In the genomic region with DNA sequence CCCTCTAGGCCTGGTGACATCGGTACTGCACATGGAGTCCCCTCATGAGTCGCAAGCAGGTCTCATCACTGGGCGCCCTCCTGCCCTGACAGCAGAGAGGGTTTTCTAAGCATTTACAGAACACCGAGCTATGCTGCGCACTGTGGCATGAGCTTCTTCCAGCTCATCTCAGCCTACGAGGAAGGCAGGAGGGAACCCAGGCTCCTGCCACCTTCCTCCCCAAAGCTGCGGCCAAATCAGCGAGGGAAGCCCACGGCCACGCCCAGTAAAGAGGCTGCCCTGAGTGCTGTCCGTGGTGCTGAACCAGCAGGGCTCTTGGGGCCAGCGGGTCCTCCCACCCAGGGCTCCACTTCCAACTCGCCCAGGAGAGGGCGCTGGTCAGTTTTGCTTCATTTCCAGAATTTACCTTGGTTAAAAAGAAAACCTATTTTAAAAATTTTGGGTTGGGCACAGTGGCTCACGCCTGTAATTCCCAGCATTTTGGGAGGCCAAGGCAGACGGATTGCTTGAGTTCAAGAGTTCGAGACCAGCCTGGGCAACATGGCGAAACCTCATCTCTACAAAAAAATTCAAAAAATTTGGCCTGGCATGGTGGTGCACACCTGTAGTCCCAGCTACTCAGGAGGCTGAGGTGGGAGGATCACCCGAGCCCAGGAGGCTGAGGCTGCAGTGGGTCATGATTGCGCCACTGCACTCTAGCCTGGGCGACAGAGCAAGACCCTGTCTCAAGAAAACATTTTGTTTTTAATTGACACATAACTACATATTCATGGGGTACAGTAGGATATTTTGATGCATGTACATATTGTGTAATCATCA, we compare ENCODE assay signal across 1 cellular context.
A peak's percentile ranks its signal among the peaks of the same experiment; 100 is the strongest.
TF ChIP-seq lines count a peak whose summit lies in the region.

No MANE protein-coding gene starts in this region.

TF ChIP-seq in HepG2, 621 proteins besides CTCF, POLR2A, EP300 and RAD21 (continued from another document):
- peak; percentile 80; the same call in 1 of the 2 replicates for TF ChIP-seq ZFP36L1 (CRISPR knock-in tag; IDR thresholded peaks at IDR 0.05)
- no peak for TF ChIP-seq FOXK2 (IDR thresholded peaks at IDR 0.05)
- no peak for TF ChIP-seq SP1 (IDR thresholded peaks at IDR 0.05)
- peak; percentile 69; the same call in 1 of the 2 replicates for TF ChIP-seq SP1 (CRISPR knock-in tag; IDR thresholded peaks at IDR 0.05)
- peak; percentile 95 for TF ChIP-seq ZSCAN21 (CRISPR knock-in tag; IDR thresholded peaks at IDR 0.05; ENCODE audit: borderline replicate concordance)
- peak; percentile 76; the same call in 1 of the 2 replicates for TF ChIP-seq ZNF616 (CRISPR knock-in tag; IDR thresholded peaks at IDR 0.05; ENCODE audit: low read depth)
- TF ChIP-seq ZFAT (CRISPR knock-in tag; conservative IDR thresholded peaks at IDR 0.05), result peak; percentile 83; the same call in 1 of the 2 replicates
- peak; percentile 92 for TF ChIP-seq ZNF780A (CRISPR knock-in tag; IDR thresholded peaks at IDR 0.05)
- 0 out of 2 replicates have a peak, but pooled peaks have one; percentile 39 for TF ChIP-seq NFE2L1 (CRISPR knock-in tag; IDR thresholded peaks at IDR 0.05; ENCODE audit: borderline replicate concordance)
- TF ChIP-seq SMAD1 (CRISPR knock-in tag; IDR thresholded peaks at IDR 0.05; ENCODE audit: borderline replicate concordance, low read depth), result 0 out of 2 replicates have a peak, but pooled peaks have one; percentile 51
- TF ChIP-seq SIX4 (CRISPR knock-in tag; IDR thresholded peaks at IDR 0.05), result peak; percentile 77; the same call in 1 of the 2 replicates
- TF ChIP-seq TMF1 (CRISPR knock-in tag; IDR thresholded peaks at IDR 0.05; ENCODE audit: low read depth), result peak; percentile 86; the same call in 1 of the 2 replicates
- peak; percentile 61; the same call in 1 of the 2 replicates for TF ChIP-seq ZFP41 (CRISPR knock-in tag; IDR thresholded peaks at IDR 0.05; ENCODE audit: borderline replicate concordance)
- peak; percentile 68 for TF ChIP-seq MED1 (CRISPR knock-in tag; IDR thresholded peaks at IDR 0.05)
- peak; percentile 75 for TF ChIP-seq HOXA3 (CRISPR knock-in tag; IDR thresholded peaks at IDR 0.05)
- TF ChIP-seq, protein P1, sequence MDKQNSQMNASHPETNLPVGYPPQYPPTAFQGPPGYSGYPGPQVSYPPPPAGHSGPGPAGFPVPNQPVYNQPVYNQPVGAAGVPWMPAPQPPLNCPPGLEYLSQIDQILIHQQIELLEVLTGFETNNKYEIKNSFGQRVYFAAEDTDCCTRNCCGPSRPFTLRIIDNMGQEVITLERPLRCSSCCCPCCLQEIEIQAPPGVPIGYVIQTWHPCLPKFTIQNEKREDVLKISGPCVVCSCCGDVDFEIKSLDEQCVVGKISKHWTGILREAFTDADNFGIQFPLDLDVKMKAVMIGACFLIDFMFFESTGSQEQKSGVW (CRISPR knock-in tag; IDR thresholded peaks at IDR 0.05; ENCODE audit: borderline replicate concordance), result 0 out of 2 replicates have a peak, but pooled peaks have one; percentile 64
- TF ChIP-seq, protein P2, sequence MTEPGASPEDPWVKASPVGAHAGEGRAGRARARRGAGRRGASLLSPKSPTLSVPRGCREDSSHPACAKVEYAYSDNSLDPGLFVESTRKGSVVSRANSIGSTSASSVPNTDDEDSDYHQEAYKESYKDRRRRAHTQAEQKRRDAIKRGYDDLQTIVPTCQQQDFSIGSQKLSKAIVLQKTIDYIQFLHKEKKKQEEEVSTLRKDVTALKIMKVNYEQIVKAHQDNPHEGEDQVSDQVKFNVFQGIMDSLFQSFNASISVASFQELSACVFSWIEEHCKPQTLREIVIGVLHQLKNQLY (CRISPR knock-in tag; IDR thresholded peaks at IDR 0.05), result peak; percentile 31; the same call in 1 of the 2 replicates
- TF ChIP-seq ZBTB38 (CRISPR knock-in tag; IDR thresholded peaks at IDR 0.05), result peak; percentile 82
- TF ChIP-seq, protein P3, sequence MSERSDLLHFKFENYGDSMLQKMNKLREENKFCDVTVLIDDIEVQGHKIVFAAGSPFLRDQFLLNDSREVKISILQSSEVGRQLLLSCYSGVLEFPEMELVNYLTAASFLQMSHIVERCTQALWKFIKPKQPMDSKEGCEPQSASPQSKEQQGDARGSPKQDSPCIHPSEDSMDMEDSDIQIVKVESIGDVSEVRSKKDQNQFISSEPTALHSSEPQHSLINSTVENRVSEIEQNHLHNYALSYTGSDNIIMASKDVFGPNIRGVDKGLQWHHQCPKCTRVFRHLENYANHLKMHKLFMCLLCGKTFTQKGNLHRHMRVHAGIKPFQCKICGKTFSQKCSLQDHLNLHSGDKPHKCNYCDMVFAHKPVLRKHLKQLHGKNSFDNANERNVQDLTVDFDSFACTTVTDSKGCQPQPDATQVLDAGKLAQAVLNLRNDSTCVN (CRISPR knock-in tag; IDR thresholded peaks at IDR 0.05; ENCODE audit: borderline replicate concordance), result peak; percentile 86
- peak; percentile 97 for TF ChIP-seq ZNF83 (CRISPR knock-in tag; IDR thresholded peaks at IDR 0.05; ENCODE audit: borderline replicate concordance)
- peak; percentile 86 for TF ChIP-seq IKZF4 (CRISPR knock-in tag; IDR thresholded peaks at IDR 0.05; ENCODE audit: borderline replicate concordance, low read depth, not compliant biosample characterization)
- TF ChIP-seq ZNF225 (CRISPR knock-in tag; IDR thresholded peaks at IDR 0.05), result peak; percentile 72; the same call in 1 of the 2 replicates
- TF ChIP-seq FOSL1 (CRISPR knock-in tag; IDR thresholded peaks at IDR 0.05; ENCODE audit: borderline replicate concordance), result peak; percentile 18; the same call in 1 of the 2 replicates
- no peak for TF ChIP-seq CBX1 (IDR thresholded peaks at IDR 0.05; ENCODE audit: low read depth)
- TF ChIP-seq MTF2 (CRISPR knock-in tag; IDR thresholded peaks at IDR 0.05; ENCODE audit: borderline replicate concordance), result no peak
- no peak for TF ChIP-seq RFXANK (CRISPR knock-in tag; IDR thresholded peaks at IDR 0.05)
- peak; percentile 33; the same call in 1 of the 2 replicates for TF ChIP-seq CEBPB (IDR thresholded peaks at IDR 0.05; ENCODE audit: borderline replicate concordance, low read depth, low read length)
- TF ChIP-seq ZKSCAN8 (CRISPR knock-in tag; IDR thresholded peaks at IDR 0.05; ENCODE audit: borderline replicate concordance), result 0 out of 2 replicates have a peak, but pooled peaks have one; percentile 50
- TF ChIP-seq ZNF136 (CRISPR knock-in tag; IDR thresholded peaks at IDR 0.05; ENCODE audit: low read depth), result no peak
- TF ChIP-seq TARDBP (CRISPR knock-in tag; IDR thresholded peaks at IDR 0.05), result no peak
- TF ChIP-seq, protein P4, sequence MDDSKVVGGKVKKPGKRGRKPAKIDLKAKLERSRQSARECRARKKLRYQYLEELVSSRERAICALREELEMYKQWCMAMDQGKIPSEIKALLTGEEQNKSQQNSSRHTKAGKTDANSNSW (CRISPR knock-in tag; IDR thresholded peaks at IDR 0.05; ENCODE audit: borderline replicate concordance), result no peak
- peak; percentile 75; the same call in 1 of the 2 replicates for TF ChIP-seq ZBTB20 (CRISPR knock-in tag; IDR thresholded peaks at IDR 0.05; ENCODE audit: borderline replicate concordance, low read depth)
- TF ChIP-seq RAD51 (IDR thresholded peaks at IDR 0.05; ENCODE audit: borderline replicate concordance), result no peak
- no peak for TF ChIP-seq HNRNPUL1 (IDR thresholded peaks at IDR 0.05; ENCODE audit: low read depth, low read length)
- no peak for TF ChIP-seq SALL2 (CRISPR knock-in tag; IDR thresholded peaks at IDR 0.05)
- peak; percentile 91 for TF ChIP-seq ZNF138 (CRISPR knock-in tag; IDR thresholded peaks at IDR 0.05; ENCODE audit: low read depth)
- TF ChIP-seq NCOA1 (CRISPR knock-in tag; IDR thresholded peaks at IDR 0.05), result no peak
- no peak; the same call in 1 of the 2 replicates for TF ChIP-seq DR1 (CRISPR knock-in tag; IDR thresholded peaks at IDR 0.05)
- peak; percentile 72; the same call in 1 of the 2 replicates for TF ChIP-seq ZNF235 (CRISPR knock-in tag; IDR thresholded peaks at IDR 0.05; ENCODE audit: borderline replicate concordance)
- TF ChIP-seq ZNF329 (CRISPR knock-in tag; IDR thresholded peaks at IDR 0.05; ENCODE audit: low read depth), result peak; percentile 61; the same call in 1 of the 2 replicates
- peak; percentile 97; the same call in 1 of the 2 replicates for TF ChIP-seq ZSCAN12 (CRISPR knock-in tag; IDR thresholded peaks at IDR 0.05)
- peak; percentile 82 for TF ChIP-seq ZNF256 (CRISPR knock-in tag; conservative IDR thresholded peaks at IDR 0.05)
- peak; percentile 71; the same call in 1 of the 2 replicates for TF ChIP-seq ZNF746 (CRISPR knock-in tag; IDR thresholded peaks at IDR 0.05)
